Comparison of ENCODE assay signal across 13 cellular contexts in the genomic region with DNA sequence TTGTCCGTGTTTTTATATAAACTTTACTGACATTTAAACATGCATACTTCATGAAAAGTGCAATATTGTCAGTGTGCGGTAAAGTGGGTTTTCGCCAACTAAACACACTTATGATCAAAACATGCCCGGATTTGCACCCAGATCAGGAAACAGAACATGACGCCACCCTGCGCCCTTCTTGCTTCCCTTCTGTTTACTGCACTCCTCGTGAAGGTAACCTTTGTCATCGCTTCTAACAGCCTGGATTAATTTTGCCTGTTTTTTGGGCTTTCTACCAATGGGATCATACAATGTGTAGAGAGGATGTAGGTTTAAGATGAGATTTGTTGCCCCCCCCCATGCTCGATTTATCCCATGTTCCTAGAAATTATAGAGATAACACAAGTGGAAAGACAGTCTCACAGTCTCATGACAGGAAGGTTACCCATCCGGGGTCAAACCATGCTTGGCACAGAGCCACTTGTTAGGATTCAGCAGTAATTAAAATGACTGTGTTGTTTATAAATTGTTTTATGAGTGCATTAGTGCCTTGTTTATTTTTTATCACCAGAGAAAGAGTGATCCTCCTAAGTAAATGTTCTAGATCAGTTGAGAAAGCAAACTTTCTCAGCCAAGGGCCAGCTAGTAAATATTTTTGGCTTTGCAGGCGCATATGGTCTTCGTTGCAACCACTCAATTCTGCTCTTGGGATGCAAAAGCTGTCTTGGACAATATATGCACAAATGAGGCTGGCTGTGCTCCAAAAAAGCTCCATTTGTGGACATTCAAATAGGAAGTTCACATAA.
DNase-seq lines count a peak whose midpoint lies in the region; ATAC-seq and TF ChIP-seq lines count a peak whose summit lies in the region.
"Had no signal": no experiment of that assay in that cellular context is flagged by ENCODE, and none has a peak within 500 bp of the region (broad histone marks: within the 10 kb centered on the region; RNA-seq: fewer than 3 reads in every experiment).

No MANE protein-coding gene starts in this region.

- no peak for TF ChIP-seq CTCF in heart right ventricle (IDR thresholded peaks at IDR 0.05)
- TF ChIP-seq CTCF in brain (conservative IDR thresholded peaks at IDR 0.05), result no peak

- no peak overlapping the region for H3K4ac ChIP-seq in trophoblast cell (ENCODE audit: low read depth, low read length)

- H3K27me3 Mint-ChIP-seq in brain, result no peaks in the 10 kb centered on the region
- H3K27me3 Mint-ChIP-seq: central memory CD8-positive, alpha-beta T cell had no signal

- H3K9ac ChIP-seq in trophoblast cell (ENCODE audit: low read length), result no peak overlapping the region
- H3K9ac ChIP-seq: parathyroid adenoma had no signal

- no peaks in the 10 kb centered on the region for H3K36me3 ChIP-seq in heart right ventricle
- no peaks in the 10 kb centered on the region for H3K36me3 ChIP-seq in trophoblast cell (ENCODE audit: control insufficient read depth in 1 of 2, insufficient read depth in 2 of 2, low read length in 2 of 2)

- peak in 5 of 8 donors; percentile 8 to 70 (median 29) for ATAC-seq in heart right ventricle
- no peak for ATAC-seq in left cardiac atrium
- ATAC-seq in GM18861 (IDR thresholded peaks at IDR 0.05; ENCODE audit: unreplicated experiment), result no peak
- ATAC-seq: CD8-positive, alpha-beta T cell had no signal

- H4K91ac ChIP-seq in trophoblast cell (ENCODE audit: low read depth, low read length), result no peak overlapping the region

- no peaks in the 10 kb centered on the region for H3K79me1 ChIP-seq in trophoblast cell (ENCODE audit: low read length)

- intact Hi-C loops in heart right ventricle (cut with DNase I) (no loop called here), left cardiac atrium (cut with DNase I) (no loop called here)

- H4K8ac ChIP-seq in trophoblast cell (ENCODE audit: low read depth, low read length), result no peak overlapping the region

- no peak overlapping the region for H2BK5ac ChIP-seq in trophoblast cell (ENCODE audit: low read depth, low read length, poor library complexity)

- peaks cover 60% of the 10 kb centered on the region for H3K4me1 Mint-ChIP-seq in brain
- H3K4me1 Mint-ChIP-seq: central memory CD8-positive, alpha-beta T cell had no signal

- H3K36me3 Mint-ChIP-seq in brain, result no peaks in the 10 kb centered on the region

- H3K27me3 ChIP-seq in heart right ventricle (no peaks in the 10 kb centered on the region), trophoblast cell (ENCODE audit: insufficient read depth, low read length) (no peaks in the 10 kb centered on the region)

- H3K9me3 ChIP-seq in heart right ventricle, result no peaks in the 10 kb centered on the region
- H3K9me3 ChIP-seq in trophoblast cell (ENCODE audit: insufficient read depth, low read depth, low read length), result no peaks in the 10 kb centered on the region

- H3K27ac ChIP-seq in heart right ventricle, result peak overlapping the region in 4 of 10 donors; percentile 6 to 56 (median 24)
- no peak overlapping the region for H3K27ac ChIP-seq in trophoblast cell (ENCODE audit: low read depth, low read length)
- H3K27ac ChIP-seq: parathyroid adenoma, SK-N-MC had no signal

- H4K12ac ChIP-seq in trophoblast cell (ENCODE audit: low read depth, low read length), result no peak overlapping the region

- no peak overlapping the region for H3K18ac ChIP-seq in trophoblast cell (ENCODE audit: low read length)

- H2AFZ ChIP-seq in trophoblast cell (ENCODE audit: insufficient read depth, low read length, poor library complexity), result no peak overlapping the region
- H2AFZ ChIP-seq: parathyroid adenoma had no signal

- H2BK120ac ChIP-seq in trophoblast cell (ENCODE audit: insufficient read depth, low read length, poor library complexity), result no peak overlapping the region

- H2BK12ac ChIP-seq in trophoblast cell (ENCODE audit: low read length), result no peak overlapping the region

- no peak overlapping the region for H3K4me3 Mint-ChIP-seq in brain
- H3K4me3 Mint-ChIP-seq: CD8-positive, alpha-beta T cell; central memory CD8-positive, alpha-beta T cell had no signal

- H2AK5ac ChIP-seq in trophoblast cell (ENCODE audit: low read length), result no peak overlapping the region

- H3K4me3 ChIP-seq in heart right ventricle (no peak overlapping the region), trophoblast cell (ENCODE audit: low read depth, low read length) (no peak overlapping the region)
- H3K4me3 ChIP-seq: SK-N-MC had no signal

- H3K4me1 ChIP-seq in heart right ventricle (peaks cover 0 to 34% (median 21%) of the 10 kb centered on the region in 9 donors), trophoblast cell (ENCODE audit: control insufficient read depth in 1 of 2, insufficient read depth in 2 of 2, low read length in 2 of 2) (peaks cover 5 to 18% of the 10 kb centered on the region in 2 experiments)

- H3K79me2 ChIP-seq in trophoblast cell (ENCODE audit: control insufficient read depth, insufficient read depth, low read length, poor library complexity), result no peaks in the 10 kb centered on the region
- H3K79me2 ChIP-seq: parathyroid adenoma had no signal

- peaks cover 0 to 9% (median 5%) of the 10 kb centered on the region in 5 experiments for H3K9me3 Mint-ChIP-seq in brain
- H3K9me3 Mint-ChIP-seq: central memory CD8-positive, alpha-beta T cell had no signal

- peak overlapping the region in 3 of 5 experiments; percentile 67 to 93 (median 72) for H3K27ac Mint-ChIP-seq in brain
- H3K27ac Mint-ChIP-seq: CD8-positive, alpha-beta T cell had no signal

- no peak overlapping the region for H3K14ac ChIP-seq in trophoblast cell (ENCODE audit: low read length)

- H3K23ac ChIP-seq in trophoblast cell (ENCODE audit: low read length), result no peak overlapping the region

- H3K4me2 ChIP-seq in trophoblast cell (ENCODE audit: low read length), result no peak overlapping the region

- peak; percentile 19 to 42 for DNase-seq in heart right ventricle
- DNase-seq in left cardiac atrium, result no peak
- peak; percentile 78 for DNase-seq in left kidney (ENCODE audit: low read depth, low spot score)
- DNase-seq in ureter (ENCODE audit: low spot score), result peak; percentile 48
- DNase-seq in trophoblast cell, result no peak
- no peak for DNase-seq in RKO (ENCODE audit: low spot score)
- DNase-seq: CD8-positive, alpha-beta T cell; NCI-H2107 had no signal

- 49 to 55% methylated on average over 12 of the region's 12 CpGs for WGBS in heart right ventricle, 2 donors
- WGBS in trophoblast cell (ENCODE audit: extremely low coverage, insufficient coverage, insufficient read length), result no CpG with 5 or more reads among the region's 12 CpGs

Comparison
In these comparisons a context has a peak if more than half of its experiments do, and no peak if none do; other contexts are left out.
1. ATAC-seq: peak in heart right ventricle (5 of 8); none in left cardiac atrium (0 of 2) and GM18861 (single experiment).
2. DNase-seq: peak in heart right ventricle (2 of 2), left kidney (single experiment) and ureter (single experiment); none in left cardiac atrium (single experiment), trophoblast cell (0 of 2) and RKO (single experiment).